In genomic region chr10:80690434-80690833, GRCh38 we compare ENCODE assay signal across 6 cellular contexts.
"Had no signal": no experiment of that assay in that cellular context is flagged by ENCODE, and none has a peak within 500 bp of the region (broad histone marks: within the 10 kb centered on the region; RNA-seq: fewer than 3 reads in every experiment).

No MANE protein-coding gene starts in this region.

- H3K4me3 Mint-ChIP-seq: GM23338, H9 had no signal

- H3K27ac Mint-ChIP-seq: GM23338 had no signal

- ATAC-seq: GM23338, K562 had no signal

- H3K4me1 Mint-ChIP-seq: GM23338, H9 had no signal

- H3K9me3 Mint-ChIP-seq: GM23338, H9 had no signal

- DNase-seq: H9, HCEC 1CT, IMR-90, KG1 had no signal
